Comparison of ENCODE assay signal across 1 cellular context in the genomic region with DNA sequence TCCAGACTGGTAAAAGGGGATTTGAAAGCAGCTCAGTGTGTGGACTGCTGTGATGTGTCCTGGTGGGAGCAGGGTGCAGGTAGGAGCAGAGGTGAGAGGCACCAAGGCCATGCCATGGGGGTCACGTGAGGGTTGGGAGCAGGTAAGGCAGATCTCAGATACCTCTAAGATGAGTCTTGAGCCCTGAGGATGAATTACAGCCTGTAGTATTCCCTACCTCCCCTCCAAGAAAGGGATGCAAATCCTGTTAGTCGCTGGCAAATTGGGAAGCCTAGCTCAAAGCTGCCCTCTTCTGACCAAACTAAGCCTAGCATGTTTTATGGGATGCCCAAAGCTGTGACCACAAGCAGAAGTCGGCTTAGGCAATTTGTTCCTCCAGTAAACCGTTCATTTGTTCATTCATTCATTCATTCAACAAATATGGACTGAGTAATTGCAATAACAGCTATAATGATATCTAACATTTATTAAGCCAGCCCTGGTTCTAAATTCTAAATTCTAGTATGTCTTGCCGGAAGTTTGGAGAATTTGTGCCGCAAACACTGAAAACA.
TF ChIP-seq lines count a peak whose summit lies in the region.

No MANE protein-coding gene starts in this region.

TF ChIP-seq in HCT116, 20 proteins besides CTCF, POLR2A, EP300 and RAD21 (continued from another document):
- TF ChIP-seq, protein P1, sequence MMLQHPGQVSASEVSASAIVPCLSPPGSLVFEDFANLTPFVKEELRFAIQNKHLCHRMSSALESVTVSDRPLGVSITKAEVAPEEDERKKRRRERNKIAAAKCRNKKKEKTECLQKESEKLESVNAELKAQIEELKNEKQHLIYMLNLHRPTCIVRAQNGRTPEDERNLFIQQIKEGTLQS (IDR thresholded peaks at IDR 0.05) = no peak
- no peak for TF ChIP-seq FOSL1 (IDR thresholded peaks at IDR 0.05; ENCODE audit: low read depth)
